Comparison of ENCODE assay signal across 8 cellular contexts in the genomic region with DNA sequence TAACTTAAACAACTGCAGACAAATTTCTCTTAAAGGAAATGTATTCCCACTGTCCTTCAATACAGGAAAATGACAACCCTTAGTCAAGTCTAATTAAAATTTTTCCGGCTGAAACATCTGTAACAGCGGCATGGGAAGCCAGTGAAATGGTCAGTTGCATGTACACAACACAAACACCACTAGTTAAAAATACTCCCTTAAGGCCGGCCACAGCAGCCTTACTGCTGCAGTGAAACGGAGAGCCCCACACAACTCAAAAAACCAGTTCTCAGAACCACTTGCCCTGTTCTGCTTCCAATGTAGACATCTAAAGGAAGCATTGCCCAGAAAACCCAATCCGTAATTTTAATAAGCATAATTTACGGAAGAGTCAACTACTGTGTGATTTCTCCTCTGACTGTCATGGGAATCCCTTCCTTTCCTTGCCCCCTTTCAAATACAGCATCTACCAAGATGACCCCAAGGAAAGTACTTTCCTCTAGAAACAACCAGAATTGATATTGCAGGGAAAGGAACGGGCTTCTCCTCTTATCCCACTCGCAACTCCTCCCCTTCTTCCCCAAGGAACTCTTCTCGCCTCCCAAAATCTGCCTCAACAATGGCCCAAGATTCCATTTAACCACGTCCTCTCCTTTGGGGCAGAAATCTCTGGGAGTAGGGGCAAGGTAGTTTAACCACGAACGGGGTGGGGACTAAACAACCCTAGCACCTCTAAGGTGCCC. TPM values are rescaled to one million over a fixed set of nuclear protein-coding genes. Genes with fewer than 3 reads are reported as not detected.
A peak's percentile ranks its signal among the peaks of the same experiment; 100 is the strongest.
DNase-seq lines count a peak whose midpoint lies in the region; ATAC-seq and FAIRE-seq lines count a peak whose summit lies in the region.

No MANE protein-coding gene starts in this region.

- DNase-seq in GM19239 (ENCODE audit: insufficient read length, low spot score) (no peak), activated gamma-delta T cell treated with Interleukin-2 at 50 U/mL for 16 hours (no peak), NCI-H510A (lab: John Stamatoyannopoulos, UW) (no peak)
- DNase-seq in activated CD8-positive, alpha-beta T cell treated with anti-CD3 and anti-CD28 coated beads, Interleukin-2, amount 10 ng/mL, durations not matched to agents 7 days and 5 days: no peak
- DNase-seq in activated naive CD4-positive, alpha-beta T cell treated with Interleukin-2 at 50 U/mL for 16 hours: no peak

- peak overlapping the region; percentile 71 to 81 (median 74) for H3K9ac ChIP-seq in skeletal muscle tissue (ENCODE audit: low read depth in 1 of 3, low read length in 3 of 3)

- peaks cover 2% of the 10 kb centered on the region for H3K4me1 Mint-ChIP-seq in activated CD8-positive, alpha-beta T cell treated with anti-CD3 and anti-CD28 coated beads, Interleukin-2, amount 10 ng/mL, durations not matched to agents 7 days and 5 days (ENCODE audit: low read depth)

- H3K9me3 Mint-ChIP-seq in activated CD8-positive, alpha-beta T cell treated with anti-CD3 and anti-CD28 coated beads, Interleukin-2, amount 10 ng/mL, durations not matched to agents 7 days and 5 days (ENCODE audit: insufficient read depth): no peaks in the 10 kb centered on the region

- peaks cover 53% of the 10 kb centered on the region for H3K27me3 Mint-ChIP-seq in activated CD8-positive, alpha-beta T cell treated with anti-CD3 and anti-CD28 coated beads, Interleukin-2, amount 10 ng/mL, durations not matched to agents 7 days and 5 days (ENCODE audit: low read depth)

- POLR2A ChIA-PET in activated CD8-positive, alpha-beta T cell treated with anti-CD3 and anti-CD28 coated beads, Interleukin-2, amount 10 ng/mL, durations not matched to agents 7 days and 5 days (lab: Charles Lee): no interaction called here

- H3K27ac Mint-ChIP-seq in activated CD8-positive, alpha-beta T cell treated with anti-CD3 and anti-CD28 coated beads, Interleukin-2, amount 10 ng/mL, durations not matched to agents 7 days and 5 days: no peak overlapping the region

- CTCF ChIA-PET in activated CD8-positive, alpha-beta T cell treated with anti-CD3 and anti-CD28 coated beads, Interleukin-2, amount 10 ng/mL, durations not matched to agents 7 days and 5 days (lab: Charles Lee): no interaction called here

- no peaks in the 10 kb centered on the region for H3K36me3 Mint-ChIP-seq in activated CD8-positive, alpha-beta T cell treated with anti-CD3 and anti-CD28 coated beads, Interleukin-2, amount 10 ng/mL, durations not matched to agents 7 days and 5 days (ENCODE audit: low read depth)

- no peaks in the 10 kb centered on the region for H3K36me3 ChIP-seq in skeletal muscle tissue (ENCODE audit: control insufficient read depth in 3 of 3, insufficient read depth in 3 of 3, low read length in 3 of 3)

- H3K4me1 ChIP-seq in skeletal muscle tissue (ENCODE audit: control insufficient read depth in 3 of 3, insufficient read depth in 3 of 3, low read length in 3 of 3): peaks cover 4 to 8% (median 7%) of the 10 kb centered on the region in 3 donors

- peak; percentile 37 for FAIRE-seq in GM19239 (lab: Jason Lieb, UNC)

- ATAC-seq in activated CD8-positive, alpha-beta T cell treated with anti-CD3 and anti-CD28 coated beads, Interleukin-2, amount 10 ng/mL, durations not matched to agents 7 days and 5 days: no peak
- no peak for ATAC-seq in HG03097 (IDR thresholded peaks at IDR 0.05; ENCODE audit: low FRiP score, unreplicated experiment)

- no peaks in the 10 kb centered on the region for H3K9me3 ChIP-seq in iPS-18c (ENCODE audit: control insufficient read depth, insufficient read depth, low read length)
- H3K9me3 ChIP-seq in skeletal muscle tissue (ENCODE audit: control insufficient read depth in 3 of 3, low read length in 3 of 3): no peaks in the 10 kb centered on the region

- H3K4me3 ChIP-seq in iPS-18c (ENCODE audit: insufficient read depth, low read depth, low read length) (peak overlapping the region; percentile 78), skeletal muscle tissue (ENCODE audit: low read length in 3 of 3) (peak overlapping the region; percentile 69 to 82 (median 73))

- H3K4me3 Mint-ChIP-seq in activated CD8-positive, alpha-beta T cell treated with anti-CD3 and anti-CD28 coated beads, Interleukin-2, amount 10 ng/mL, durations not matched to agents 7 days and 5 days: peak overlapping the region; percentile 6

- H3K27ac ChIP-seq in skeletal muscle tissue (ENCODE audit: low read depth, low read length): peak overlapping the region; percentile 38

- H3K27me3 ChIP-seq in skeletal muscle tissue (ENCODE audit: control insufficient read depth in 3 of 3, insufficient read depth in 3 of 3, low read length in 3 of 3): peaks cover 5 to 14% (median 13%) of the 10 kb centered on the region in 3 donors

RNA-seq across cellular contexts. Expression of a gene that starts 1.6 kb away (rescaled TPM):
- total RNA-seq in activated CD8-positive, alpha-beta T cell treated with anti-CD3 and anti-CD28 coated beads, Interleukin-2, amount 10 ng/mL, durations not matched to agents 7 days and 5 days: 1 to 10 TPM in 1 of 2 experiments, under 1 TPM in 1; 0.81 to 1.3 TPM
- total RNA-seq in skeletal muscle tissue: 439 TPM

Comparison
In these comparisons a context has a peak if more than half of its experiments do, and no peak if none do; other contexts are left out.
1. RNA of a gene that starts 1.6 kb away (total RNA-seq): 439 TPM in skeletal muscle tissue (single experiment); 0.81 to 1.3 TPM in activated CD8-positive, alpha-beta T cell treated with anti-CD3 and anti-CD28 coated beads, Interleukin-2, amount 10 ng/mL, durations not matched to agents 7 days and 5 days; every median in the first group is over 100 times any median in the second.